14 cellular contexts compared by ENCODE assay signal in genomic region chr1:204566583-204566955, GRCh38.
"Had no signal": no experiment of that assay in that cellular context is flagged by ENCODE, and none has a peak within 500 bp of the region (broad histone marks: within the 10 kb centered on the region; RNA-seq: fewer than 3 reads in every experiment).

No MANE protein-coding gene starts in this region.

- H3K9me3 Mint-ChIP-seq: activated CD4-positive, alpha-beta memory T cell treated with anti-CD3 and anti-CD28 coated beads for 36 hours; activated naive CD4-positive, alpha-beta T cell treated with anti-CD3 and anti-CD28 coated beads, Interleukin-2, amount 50 U/mL, for 72 hours; central memory CD8-positive, alpha-beta T cell; stimulated activated naive B cell treated with anti-CD40 and anti-IgM and Interleukin-4, amounts not matched to agents 10 μg/mL and 1 μg/mL and 100 μg/mL, for 72 hours had no signal

- H3K27ac ChIP-seq: body of pancreas, coronary artery, left lung, tibial artery, vagina had no signal

- H3K4me3 Mint-ChIP-seq: activated CD4-positive, alpha-beta memory T cell treated with anti-CD3 and anti-CD28 coated beads for 36 hours; activated CD8-positive, alpha-beta memory T cell treated with anti-CD3 and anti-CD28 coated beads, Interleukin-2, amount 10 ng/mL, durations not matched to agents 7 days and 5 days; central memory CD8-positive, alpha-beta T cell; stimulated activated naive B cell treated with anti-CD40 and anti-IgM and Interleukin-4, amounts not matched to agents 10 μg/mL and 1 μg/mL and 100 μg/mL, for 72 hours had no signal

- H3K27ac Mint-ChIP-seq: activated CD4-positive, alpha-beta memory T cell treated with anti-CD3 and anti-CD28 coated beads for 36 hours had no signal

- DNase-seq: activated CD4-positive, alpha-beta T cell treated with anti-CD3 and anti-CD28 coated beads for 1 hour; left lung; mammary epithelial cell; stimulated activated naive B cell treated with anti-CD40 and anti-IgM and Interleukin-4, amounts not matched to agents 10 μg/mL and 1 μg/mL and 100 μg/mL, for 72 hours; tibial artery had no signal

- H3K4me1 ChIP-seq: left lung, vagina had no signal

- H3K36me3 ChIP-seq: vagina had no signal

- H3K4me3 ChIP-seq: body of pancreas, coronary artery, left lung, mucosa of descending colon, tibial artery, vagina had no signal

- H3K27me3 ChIP-seq: body of pancreas, left lung, tibial artery, vagina had no signal

- H3K27me3 Mint-ChIP-seq: activated CD4-positive, alpha-beta memory T cell treated with anti-CD3 and anti-CD28 coated beads for 36 hours; activated CD8-positive, alpha-beta memory T cell treated with anti-CD3 and anti-CD28 coated beads, Interleukin-2, amount 10 ng/mL, durations not matched to agents 7 days and 5 days; central memory CD8-positive, alpha-beta T cell; naive thymus-derived CD4-positive, alpha-beta T cell; stimulated activated naive B cell treated with anti-CD40 and anti-IgM and Interleukin-4, amounts not matched to agents 10 μg/mL and 1 μg/mL and 100 μg/mL, for 72 hours had no signal

- H3K9me3 ChIP-seq: body of pancreas, left lung, tibial artery, vagina had no signal
